ENCODE assay signal across 9 cellular contexts in genomic region chr3:125681146-125681545, GRCh38.
"Had no signal": no experiment of that assay in that cellular context is flagged by ENCODE, and none has a peak within 500 bp of the region (broad histone marks: within the 10 kb centered on the region; RNA-seq: fewer than 3 reads in every experiment).

No MANE protein-coding gene starts in this region.

- H3K9me3 ChIP-seq: HAP-1 had no signal

- FAIRE-seq: H1, HepG2 had no signal

- H3K4me1 Mint-ChIP-seq: GM23338, IgD-negative memory B cell had no signal

- H3K36me3 ChIP-seq: HAP-1 had no signal

- ATAC-seq: GM23338, HCT116, HepG2 had no signal

- H3K4me1 ChIP-seq: HAP-1 had no signal

- H3K4me3 ChIP-seq: GM23338, HAP-1 had no signal

- H3K27ac Mint-ChIP-seq: GM23338, HFFc6, IgD-negative memory B cell had no signal

- H3K4me3 Mint-ChIP-seq: GM23338, HFFc6, IgD-negative memory B cell had no signal

- H3K9me3 Mint-ChIP-seq: GM23338, HFFc6, IgD-negative memory B cell had no signal

- DNase-seq: H7, HFFc6, KBM-7 had no signal

- H3K4me2 ChIP-seq: GM23338 had no signal

- H2AFZ ChIP-seq: GM23338 had no signal
